In genomic region chr2:72919414-72920316, GRCh38 we compare ENCODE assay signal across 9 cellular contexts. TPM values are rescaled to one million over a fixed set of nuclear protein-coding genes. Genes with fewer than 3 reads are reported as not detected.
A peak's percentile ranks its signal among the peaks of the same experiment; 100 is the strongest.
DNase-seq lines count a peak whose midpoint lies in the region; ATAC-seq, FAIRE-seq and TF ChIP-seq lines count a peak whose summit lies in the region.
"Had no signal": no experiment of that assay in that cellular context is flagged by ENCODE, and none has a peak within 500 bp of the region (broad histone marks: within the 10 kb centered on the region; RNA-seq: fewer than 3 reads in every experiment).

No MANE protein-coding gene starts in this region.

- DNase-seq in activated naive CD8-positive, alpha-beta T cell treated with anti-CD3 and anti-CD28 coated beads, Interleukin-2, amount 10 ng/mL, durations not matched to agents 7 days and 5 days, result peak; percentile 40
- no peak for DNase-seq in activated naive CD8-positive, alpha-beta T cell treated with anti-CD3 and anti-CD28 coated beads for 36 hours
- peak; percentile 53 for DNase-seq in WTC11 (ENCODE audit: low spot score)
- DNase-seq in kidney, result no peak
- DNase-seq in suprapubic skin (ENCODE audit: low spot score in 2 of 2), result peak in 1 of 2 donors; percentile 58
- no peak for DNase-seq in DMS153 (lab: John Stamatoyannopoulos, UW)
- DNase-seq: hippocampal formation had no signal

- CTCF ChIA-PET in WTC11 (lab: Charles Lee), result interaction anchor here (0.8 to 7.4 kb wide), 7 partner anchors 15 to 257 kb away, joined by 3 to 165 read pairs (median 5); partner anchors contain the start of gene SPR

- H3K27me3 ChIP-seq in suprapubic skin, result peaks cover 100% of the 10 kb centered on the region

- ATAC-seq in activated naive CD8-positive, alpha-beta T cell treated with anti-CD3 and anti-CD28 coated beads, Interleukin-2, amount 10 ng/mL, durations not matched to agents 7 days and 5 days (ENCODE audit: low read depth), result no peak
- ATAC-seq in WTC11 (no peak), HG03175 (IDR thresholded peaks at IDR 0.05; ENCODE audit: unreplicated experiment) (no peak), GM19467 (IDR thresholded peaks at IDR 0.05; ENCODE audit: unreplicated experiment) (no peak)

- intact Hi-C loops in kidney (cut with DNase I), result no loop called here

- no peaks in the 10 kb centered on the region for H3K36me3 Mint-ChIP-seq in activated naive CD8-positive, alpha-beta T cell treated with anti-CD3 and anti-CD28 coated beads, Interleukin-2, amount 10 ng/mL, durations not matched to agents 7 days and 5 days
- H3K36me3 Mint-ChIP-seq in activated naive CD8-positive, alpha-beta T cell treated with anti-CD3 and anti-CD28 coated beads for 36 hours, result no peaks in the 10 kb centered on the region
- peaks cover 6% of the 10 kb centered on the region for H3K36me3 Mint-ChIP-seq in WTC11

- H3K9me3 ChIP-seq in kidney (ENCODE audit: control insufficient read depth in 1 of 2, low read length in 2 of 2), result no peaks in the 10 kb centered on the region
- no peaks in the 10 kb centered on the region for H3K9me3 ChIP-seq in suprapubic skin

- H3K4me1 ChIP-seq in kidney (ENCODE audit: control insufficient read depth in 1 of 2, insufficient read depth in 1 of 2, low read depth in 1 of 2, low read length in 2 of 2) (peaks cover 8 to 13% of the 10 kb centered on the region in 2 donors), suprapubic skin (peaks cover 67% of the 10 kb centered on the region)

- TF ChIP-seq EP300 in suprapubic skin (IDR thresholded peaks at IDR 0.05), result no peak

- no peak for FAIRE-seq in kidney (lab: Jason Lieb, UNC)

- peak overlapping the region; percentile 66 to 71 for H3K4me3 ChIP-seq in kidney (ENCODE audit: low read length in 2 of 2)
- H3K4me3 ChIP-seq in suprapubic skin, result peak overlapping the region; percentile 31

- peaks cover 27% of the 10 kb centered on the region for H3K4me1 Mint-ChIP-seq in activated naive CD8-positive, alpha-beta T cell treated with anti-CD3 and anti-CD28 coated beads, Interleukin-2, amount 10 ng/mL, durations not matched to agents 7 days and 5 days
- H3K4me1 Mint-ChIP-seq in activated naive CD8-positive, alpha-beta T cell treated with anti-CD3 and anti-CD28 coated beads for 36 hours, result peaks cover 27% of the 10 kb centered on the region
- peaks cover 38% of the 10 kb centered on the region for H3K4me1 Mint-ChIP-seq in WTC11

- peak overlapping the region; percentile 59 to 65 for H3K9ac ChIP-seq in kidney (ENCODE audit: low read length in 2 of 2)

- H3K27ac ChIP-seq in kidney (ENCODE audit: low read depth in 2 of 2, low read length in 2 of 2), result peak overlapping the region; percentile 75 to 89
- H3K27ac ChIP-seq in suprapubic skin, result no peak overlapping the region

- H3K36me3 ChIP-seq in kidney (ENCODE audit: control insufficient read depth in 1 of 2, insufficient read depth in 2 of 2, low read length in 2 of 2) (peaks cover 0 to 19% of the 10 kb centered on the region in 2 donors), suprapubic skin (no peaks in the 10 kb centered on the region)

- TF ChIP-seq CTCF in WTC11 (IDR thresholded peaks at IDR 0.05) (no peak), kidney (IDR thresholded peaks at IDR 0.05; ENCODE audit: borderline replicate concordance, extremely low read depth, insufficient read depth) (no peak), suprapubic skin (IDR thresholded peaks at IDR 0.05) (no peak)

- H3K27me3 Mint-ChIP-seq in activated naive CD8-positive, alpha-beta T cell treated with anti-CD3 and anti-CD28 coated beads, Interleukin-2, amount 10 ng/mL, durations not matched to agents 7 days and 5 days, result peaks cover 77% of the 10 kb centered on the region
- H3K27me3 Mint-ChIP-seq in activated naive CD8-positive, alpha-beta T cell treated with anti-CD3 and anti-CD28 coated beads for 36 hours, result peaks cover 82% of the 10 kb centered on the region
- peaks cover 26% of the 10 kb centered on the region for H3K27me3 Mint-ChIP-seq in WTC11 (ENCODE audit: low read depth)

- no peaks in the 10 kb centered on the region for H3K9me3 Mint-ChIP-seq in activated naive CD8-positive, alpha-beta T cell treated with anti-CD3 and anti-CD28 coated beads, Interleukin-2, amount 10 ng/mL, durations not matched to agents 7 days and 5 days
- no peaks in the 10 kb centered on the region for H3K9me3 Mint-ChIP-seq in activated naive CD8-positive, alpha-beta T cell treated with anti-CD3 and anti-CD28 coated beads for 36 hours
- H3K9me3 Mint-ChIP-seq in WTC11, result no peaks in the 10 kb centered on the region

- WGBS in suprapubic skin, result 14% methylated on average over 23 of the region's 48 CpGs

- POLR2A ChIA-PET in activated naive CD8-positive, alpha-beta T cell treated with anti-CD3 and anti-CD28 coated beads, Interleukin-2, amount 10 ng/mL, durations not matched to agents 7 days and 5 days (lab: Charles Lee), result no interaction called here
- POLR2A ChIA-PET in WTC11 (lab: Charles Lee), result interaction anchor here (0.6 to 1.3 kb wide), 3 partner anchors 24 to 32 kb away, joined by 3 to 4 read pairs (median 3); partner anchors contain the start of gene SPR

- TF ChIP-seq POLR2A in suprapubic skin (IDR thresholded peaks at IDR 0.05), result no peak

- no peak overlapping the region for H3K4me3 Mint-ChIP-seq in activated naive CD8-positive, alpha-beta T cell treated with anti-CD3 and anti-CD28 coated beads, Interleukin-2, amount 10 ng/mL, durations not matched to agents 7 days and 5 days
- no peak overlapping the region for H3K4me3 Mint-ChIP-seq in activated naive CD8-positive, alpha-beta T cell treated with anti-CD3 and anti-CD28 coated beads for 36 hours
- peak overlapping the region; percentile 78 for H3K4me3 Mint-ChIP-seq in WTC11

- no peak overlapping the region for H3K27ac Mint-ChIP-seq in activated naive CD8-positive, alpha-beta T cell treated with anti-CD3 and anti-CD28 coated beads, Interleukin-2, amount 10 ng/mL, durations not matched to agents 7 days and 5 days
- H3K27ac Mint-ChIP-seq in activated naive CD8-positive, alpha-beta T cell treated with anti-CD3 and anti-CD28 coated beads for 36 hours, result no peak overlapping the region
- no peak overlapping the region for H3K27ac Mint-ChIP-seq in WTC11

TF ChIP-seq in WTC11, 78 proteins besides CTCF, POLR2A, EP300 and RAD21:
- TF ChIP-seq USF2 (CRISPR knock-in tag; IDR thresholded peaks at IDR 0.05), result no peak
- TF ChIP-seq HMGXB4 (CRISPR knock-in tag; IDR thresholded peaks at IDR 0.05), result peak; percentile 16; the same call in 1 of the 2 replicates
- no peak for TF ChIP-seq TEAD4 (CRISPR knock-in tag; IDR thresholded peaks at IDR 0.05)
- no peak for TF ChIP-seq FOXJ3 (CRISPR knock-in tag; IDR thresholded peaks at IDR 0.05; ENCODE audit: borderline replicate concordance)

RNA-seq across cellular contexts. Expression of gene EMX1, which starts 2.3 kb away (rescaled TPM):
- not detected for total RNA-seq in activated naive CD8-positive, alpha-beta T cell treated with anti-CD3 and anti-CD28 coated beads, Interleukin-2, amount 10 ng/mL, durations not matched to agents 7 days and 5 days
- not detected for total RNA-seq in activated naive CD8-positive, alpha-beta T cell treated with anti-CD3 and anti-CD28 coated beads for 36 hours
- total RNA-seq in WTC11 (2021), result 3.6 to 4.4 TPM (median 3.8 TPM) in 3 replicates
- 19.6 TPM for total RNA-seq in kidney
- polyA plus RNA-seq in kidney (ENCODE audit: insufficient read depth, low read depth, low replicate concordance), result 132 TPM
- not detected for total RNA-seq in suprapubic skin

RNA-seq across cellular contexts. Expression of gene SPR, which starts 32.5 kb away (rescaled TPM):
- total RNA-seq in activated naive CD8-positive, alpha-beta T cell treated with anti-CD3 and anti-CD28 coated beads, Interleukin-2, amount 10 ng/mL, durations not matched to agents 7 days and 5 days, result under 1 TPM; 0.60 to 0.80 TPM
- 10 to 100 TPM; 13.9 TPM for total RNA-seq in activated naive CD8-positive, alpha-beta T cell treated with anti-CD3 and anti-CD28 coated beads for 36 hours
- total RNA-seq in WTC11 (2021) (9.4 to 13.2 TPM (median 13.0 TPM) in 3 replicates), kidney (29.9 TPM), suprapubic skin (10 to 100 TPM; 11.9 to 14.2 (median 14.1) TPM)
- 102 TPM for polyA plus RNA-seq in kidney (ENCODE audit: insufficient read depth, low read depth, low replicate concordance)

Comparison
In these comparisons a context has a peak if more than half of its experiments do, and no peak if none do; other contexts are left out.
1. DNase-seq: peak in activated naive CD8-positive, alpha-beta T cell treated with anti-CD3 and anti-CD28 coated beads, Interleukin-2, amount 10 ng/mL, durations not matched to agents 7 days and 5 days (single experiment) and WTC11 (single experiment); none in activated naive CD8-positive, alpha-beta T cell treated with anti-CD3 and anti-CD28 coated beads for 36 hours (single experiment), kidney (single experiment) and DMS153 (single experiment).